In genomic region chr7:1385809-1386622, GRCh38 we compare ENCODE assay signal across 26 cellular contexts.
DNase-seq lines count a peak whose midpoint lies in the region; FAIRE-seq and TF ChIP-seq lines count a peak whose summit lies in the region.
"Had no signal": no experiment of that assay in that cellular context is flagged by ENCODE, and none has a peak within 500 bp of the region (broad histone marks: within the 10 kb centered on the region; RNA-seq: fewer than 3 reads in every experiment).

No MANE protein-coding gene starts in this region.

- no peak overlapping the region for H3K14ac ChIP-seq in H1 (ENCODE audit: insufficient read length)

- H2BK120ac ChIP-seq in H1 (replicated peaks; ENCODE audit: low read depth, low read length) = no peak overlapping the region

- no peak overlapping the region for H4K91ac ChIP-seq in H1 (replicated peaks; ENCODE audit: insufficient read length, low read length)

- no peak overlapping the region for H3K4ac ChIP-seq in H1 (replicated peaks; ENCODE audit: insufficient read length, low read depth, low read length)

- POLR2A ChIA-PET in H1 (lab: Charles Lee; ENCODE audit: partially characterized antibody) = no interaction called here

- no peak overlapping the region for H3K27ac ChIP-seq in H1 (ENCODE audit: low read depth, low read length)
- H3K27ac ChIP-seq: ascending aorta, cardiac muscle cell, SJCRH30, suprapubic skin, upper lobe of right lung had no signal

- no peak overlapping the region for H3K23ac ChIP-seq in H1 (ENCODE audit: insufficient read length)

- no peak overlapping the region for H3K9ac ChIP-seq in H1 (replicated peaks in 1 of 4; ENCODE audit: extremely low read depth in 1 of 4, low read depth in 3 of 4, low read length in 3 of 4)

- H3K79me2 ChIP-seq in H1 (ENCODE audit: control insufficient read depth in 1 of 2, insufficient read depth in 2 of 2, low read length in 2 of 2) = no peaks in the 10 kb centered on the region

- H4K5ac ChIP-seq in H1 (ENCODE audit: insufficient read length, low read depth, low read length) = no peak overlapping the region

- no peaks in the 10 kb centered on the region for H3K23me2 ChIP-seq in H1 (ENCODE audit: low read depth, low read length)

- H3K56ac ChIP-seq in H1 (replicated peaks; ENCODE audit: insufficient read length, low read depth, low read length) = no peak overlapping the region

- H3K4me3 ChIP-seq in H1 (ENCODE audit: extremely low read depth in 1 of 4, insufficient read depth in 2 of 4, low read depth in 3 of 4, low read length in 4 of 4) = no peak overlapping the region
- H3K4me3 ChIP-seq: ascending aorta, cardiac muscle cell, SJCRH30, suprapubic skin, upper lobe of right lung had no signal

- no peak overlapping the region for H2AK5ac ChIP-seq in H1 (ENCODE audit: low read depth, low read length)

- no peaks in the 10 kb centered on the region for H3K27me3 ChIP-seq in H1 (replicated peaks in 1 of 4; ENCODE audit: control insufficient read depth in 3 of 4, extremely low read depth in 1 of 4, insufficient read depth in 3 of 4, low read length in 3 of 4)
- H3K27me3 ChIP-seq: ascending aorta had no signal

- no peak overlapping the region for H3K18ac ChIP-seq in H1 (ENCODE audit: extremely low read depth, low read length)

- H3K36me3 ChIP-seq in H1 (ENCODE audit: control insufficient read depth in 2 of 4, insufficient read depth in 4 of 4, low read length in 3 of 4) = no peaks in the 10 kb centered on the region
- H3K36me3 ChIP-seq: ascending aorta, cardiac muscle cell, SJCRH30, suprapubic skin, upper lobe of right lung had no signal

- no peak overlapping the region for H2AFZ ChIP-seq in H1 (ENCODE audit: low read length)

- H3K9me3 ChIP-seq in H1 (ENCODE audit: insufficient read depth in 2 of 2, low read depth in 1 of 2, low read length in 1 of 2) = no peaks in the 10 kb centered on the region
- H3K9me3 ChIP-seq: ascending aorta, SJCRH30, suprapubic skin, upper lobe of right lung had no signal

- H3K4me2 ChIP-seq in H1 (ENCODE audit: insufficient read depth in 1 of 2, low read depth in 2 of 2, low read length in 2 of 2) = no peak overlapping the region

- peak; percentile 72 for DNase-seq in NCI-H748 (lab: John Stamatoyannopoulos, UW; ENCODE audit: unreplicated experiment)
- no peak for DNase-seq in NCI-H748 treated with DMSO at 0.1 percent for 48 hours (lab: John Stamatoyannopoulos, UW)
- DNase-seq in COR-L47 (lab: John Stamatoyannopoulos, UW) = peak; percentile 50
- DNase-seq in NCI-H69 (lab: John Stamatoyannopoulos, UW) = peak; percentile 29
- DNase-seq in H1 (ENCODE audit: low read depth in 1 of 2, low spot score in 2 of 2) = no peak
- no peak for DNase-seq in NCI-H1694 treated with DMSO at 0.1 percent for 48 hours (lab: John Stamatoyannopoulos, UW)
- DNase-seq in NCI-H1048 (lab: John Stamatoyannopoulos, UW) = no peak
- DNase-seq: activated B cell treated with CpG ODN at 0.5 μM for 24 hours; activated CD4-positive, alpha-beta T cell treated with anti-CD3 and anti-CD28 coated beads, Interleukin-2, amount 10 ng/mL, durations not matched to agents 7 days and 5 days; activated T-cell treated with anti-CD3 and anti-CD28 coated beads, Interleukin-2, amount 50 U/mL, for 4 hours; CD8-positive, alpha-beta memory T cell; cortex of kidney; effector memory CD4-positive, alpha-beta T cell; H9; KG1; NCI-H524 treated with DMSO at 0.1 percent for 48 hours; SJCRH30; stimulated activated naive B cell treated with anti-CD40 and anti-IgM and Interleukin-4, amounts not matched to agents 10 μg/mL and 1 μg/mL and 100 μg/mL, for 72 hours; T1000; upper lobe of right lung had no signal

- no peak overlapping the region for H2BK5ac ChIP-seq in H1 (ENCODE audit: low read depth, low read length)

- H3K79me1 ChIP-seq in H1 (ENCODE audit: low read depth, low read length) = no peaks in the 10 kb centered on the region

- peak; percentile 17 to 43; a peak in 2 of 4 replicates for TF ChIP-seq RAD21 in H1 (IDR thresholded peaks at IDR 0.05 in 1 of 2, conservative IDR thresholded peaks at IDR 0.05 in 1 of 2; ENCODE audit: low read depth in 2 of 2, low read length in 2 of 2)

- no peaks in the 10 kb centered on the region for H4K20me1 ChIP-seq in H1 (replicated peaks in 1 of 2; ENCODE audit: control insufficient read depth in 1 of 2, insufficient read depth in 2 of 2, low read length in 2 of 2)

- TF ChIP-seq POLR2A in H1 (IDR thresholded peaks at IDR 0.05; ENCODE audit: control extremely low read depth in 1 of 2, low read depth in 2 of 2, low read length in 2 of 2) = no peak

- no peaks in the 10 kb centered on the region for H3K4me1 ChIP-seq in H1 (replicated peaks in 1 of 4; ENCODE audit: control insufficient read depth in 3 of 4, insufficient read depth in 4 of 4, low read length in 3 of 4)
- H3K4me1 ChIP-seq: ascending aorta, SJCRH30, suprapubic skin, upper lobe of right lung had no signal

- peak overlapping the region; percentile 68; the same call in 1 of the 2 replicates for H4K8ac ChIP-seq in H1 (ENCODE audit: extremely low read depth, insufficient read depth, low read length)

- H2BK12ac ChIP-seq in H1 (ENCODE audit: low read depth, low read length) = no peak overlapping the region

- CTCF ChIA-PET in H1 (lab: Charles Lee; ENCODE audit: partially characterized antibody) = interaction anchor here (0.6 to 2.0 kb wide), 4 partner anchors 16 to 267 kb away, joined by 3 to 6 read pairs (median 4); no protein-coding TSS in a partner anchor

- H2BK20ac ChIP-seq in H1 (ENCODE audit: low read length) = no peak overlapping the region

- peak; percentile 13 to 45 (median 25) for TF ChIP-seq CTCF in H1 (IDR thresholded peaks at IDR 0.05; ENCODE audit: control extremely low read depth in 1 of 3, insufficient read depth in 1 of 3, low read depth in 1 of 3, low read length in 3 of 3)

- TF ChIP-seq EP300 in H1 (IDR thresholded peaks at IDR 0.05; ENCODE audit: borderline replicate concordance in 1 of 2, low read depth in 2 of 2, low read length in 2 of 2) = no peak

- WGBS in H1 (ENCODE audit: extremely low coverage in 1 of 2, insufficient coverage in 1 of 2, insufficient read length in 1 of 2, insufficient replicate concordance in 2 of 2, low coverage in 1 of 2, low lambda C conversion rate in 2 of 2, missing lambda C conversion rate in 1 of 2), 2 experiments = 83% methylated on average over 36 of the region's 38 CpGs; no CpG with 5 or more reads in 1 of the 2 experiments

- no peak for FAIRE-seq in H1 (lab: Jason Lieb, UNC)
- FAIRE-seq: GM12891, islet of Langerhans, RCC 7860 had no signal

- no peak overlapping the region for H2BK15ac ChIP-seq in H1 (ENCODE audit: low read length)

TF ChIP-seq in H1, 55 proteins besides CTCF, POLR2A, EP300 and RAD21:
- TF ChIP-seq MAX (IDR thresholded peaks at IDR 0.05) (no peak), EZH2 (IDR thresholded peaks at IDR 0.05; ENCODE audit: low read depth, low read length, severe bottlenecking) (no peak), ATF3 (IDR thresholded peaks at IDR 0.05; ENCODE audit: insufficient read depth, low read depth, low read length) (no peak), RNF2 (IDR thresholded peaks at IDR 0.05; ENCODE audit: borderline replicate concordance, low read depth, low read length, missing control alignments, poor library complexity, severe bottlenecking) (no peak), SUZ12 (IDR thresholded peaks at IDR 0.05; ENCODE audit: low read length) (no peak), MAFK (IDR thresholded peaks at IDR 0.05; ENCODE audit: low read depth, low read length) (no peak), CBX8 (IDR thresholded peaks at IDR 0.05; ENCODE audit: borderline replicate concordance, low read depth, low read length) (no peak), NANOG (IDR thresholded peaks at IDR 0.05; ENCODE audit: insufficient read depth, low read depth, low read length, poor library complexity, severe bottlenecking) (no peak), POU5F1 (IDR thresholded peaks at IDR 0.05; ENCODE audit: low read depth, low read length) (no peak), CBX5 (IDR thresholded peaks at IDR 0.05; ENCODE audit: low read depth, low read length) (no peak), CHD2 (IDR thresholded peaks at IDR 0.05; ENCODE audit: low read length) (no peak), HDAC6 (IDR thresholded peaks at IDR 0.05; ENCODE audit: low read depth, low read length) (no peak), KDM1A (IDR thresholded peaks at IDR 0.05; ENCODE audit: borderline replicate concordance, low read length) (no peak), RFX5 (IDR thresholded peaks at IDR 0.05; ENCODE audit: borderline replicate concordance, low read depth, low read length) (no peak), ASH2L (IDR thresholded peaks at IDR 0.05; ENCODE audit: low read length) (no peak), SP4 (IDR thresholded peaks at IDR 0.05; ENCODE audit: low read length) (no peak), SP2 (IDR thresholded peaks at IDR 0.05; ENCODE audit: low read length) (no peak), BACH1 (IDR thresholded peaks at IDR 0.05; ENCODE audit: low read length) (no peak)

Comparison
In these comparisons a context has a peak if more than half of its experiments do, and no peak if none do; other contexts are left out.
1. DNase-seq: peak in NCI-H748 (single experiment), COR-L47 (single experiment) and NCI-H69 (single experiment); none in NCI-H748 treated with DMSO at 0.1 percent for 48 hours (single experiment), H1 (0 of 2), NCI-H1694 treated with DMSO at 0.1 percent for 48 hours (single experiment) and NCI-H1048 (single experiment).